Comparison of ENCODE assay signal across 26 cellular contexts in genomic region chr3:43959498-43960447, GRCh38.
DNase-seq lines count a peak whose midpoint lies in the region; ATAC-seq and TF ChIP-seq lines count a peak whose summit lies in the region.
"Had no signal": no experiment of that assay in that cellular context is flagged by ENCODE, and none has a peak within 500 bp of the region (broad histone marks: within the 10 kb centered on the region; RNA-seq: fewer than 3 reads in every experiment).

No MANE protein-coding gene starts in this region.

- H4K20me1 ChIP-seq in GM23338 (replicated peaks; ENCODE audit: insufficient read depth), result no peaks in the 10 kb centered on the region

- H3F3A ChIP-seq in GM23338 (replicated peaks; ENCODE audit: low read depth), result no peaks in the 10 kb centered on the region

- H3K27ac Mint-ChIP-seq in GM23338 (no peak overlapping the region), chondrocyte (ENCODE audit: unreplicated experiment) (no peak overlapping the region)
- H3K27ac Mint-ChIP-seq: activated CD4-positive, alpha-beta T cell treated with anti-CD3 and anti-CD28 coated beads for 36 hours; CD4-positive, alpha-beta memory T cell; dendritic cell treated with granulocyte-macrophage colony-stimulating factor and Interleukin-4, amounts not matched to agents 40 ng/mL and 50 ng/mL, for 4 days; stimulated activated naive CD8-positive, alpha-beta T cell treated with anti-CD3 and anti-CD28 coated beads, Interleukin-15, Interleukin-2, amounts not matched to agents 100 ng/mL and 50 ng/mL, for 24 hours had no signal

- H2AFZ ChIP-seq in GM23338, result peak overlapping the region; percentile 93
- H2AFZ ChIP-seq: hepatocyte had no signal

- no peaks in the 10 kb centered on the region; the same call in 2 of the 3 replicates for H3K9me3 Mint-ChIP-seq in GM23338
- H3K9me3 Mint-ChIP-seq in chondrocyte (ENCODE audit: low read depth), result no peaks in the 10 kb centered on the region
- H3K9me3 Mint-ChIP-seq: CD4-positive, alpha-beta memory T cell; dendritic cell treated with granulocyte-macrophage colony-stimulating factor and Interleukin-4, amounts not matched to agents 40 ng/mL and 50 ng/mL, for 4 days; stimulated activated naive CD8-positive, alpha-beta T cell treated with anti-CD3 and anti-CD28 coated beads, Interleukin-15, Interleukin-2, amounts not matched to agents 100 ng/mL and 50 ng/mL, for 24 hours had no signal

- no peaks in the 10 kb centered on the region for H3K27me3 ChIP-seq in GM23338 (ENCODE audit: insufficient read depth)
- H3K27me3 ChIP-seq: vagina had no signal

- H3K27me3 Mint-ChIP-seq in GM23338 (ENCODE audit: insufficient read depth, low read depth, poor library complexity) (peaks cover 4% of the 10 kb centered on the region), chondrocyte (ENCODE audit: low read depth) (peaks cover 18% of the 10 kb centered on the region)

- no peak overlapping the region for H3K27ac ChIP-seq in GM23338 (ENCODE audit: low read depth)
- H3K27ac ChIP-seq: A549, gastroesophageal sphincter, hepatocyte, SK-N-MC, thoracic aorta, vagina had no signal

- H3K4me1 ChIP-seq in GM23338 (ENCODE audit: insufficient read depth), result peaks cover 26% of the 10 kb centered on the region
- H3K4me1 ChIP-seq: A549, gastroesophageal sphincter, vagina had no signal

- H3K36me3 Mint-ChIP-seq in GM23338 (ENCODE audit: low read depth) (no peaks in the 10 kb centered on the region), chondrocyte (ENCODE audit: low read depth) (peaks cover 2% of the 10 kb centered on the region)
- H3K36me3 Mint-ChIP-seq: CD4-positive, alpha-beta memory T cell had no signal

- H3K36me3 ChIP-seq in GM23338 (ENCODE audit: insufficient read depth), result no peaks in the 10 kb centered on the region
- H3K36me3 ChIP-seq: gastroesophageal sphincter, thoracic aorta, vagina had no signal

- no peak overlapping the region for H3K4me3 ChIP-seq in GM23338
- H3K4me3 ChIP-seq: A549, gastroesophageal sphincter, hepatocyte, SK-N-MC, thoracic aorta, vagina had no signal

- DNase-seq in COLO668 (lab: John Stamatoyannopoulos, UW; ENCODE audit: unreplicated experiment), result peak; percentile 6
- no peak for DNase-seq in GM23338 (ENCODE audit: low spot score)
- DNase-seq in NCI-H82 (lab: John Stamatoyannopoulos, UW), result peak; percentile 87
- peak; percentile 49 for DNase-seq in myocyte (ENCODE audit: low read depth)
- no peak for DNase-seq in LoVo (ENCODE audit: low spot score)
- DNase-seq in chondrocyte (ENCODE audit: low spot score), result no peak
- no peak for DNase-seq in SKM-1 (lab: John Stamatoyannopoulos, UW; ENCODE audit: unreplicated experiment)
- DNase-seq: activated CD4-positive, alpha-beta T cell treated with anti-CD3 and anti-CD28 coated beads for 36 hours; activated CD8-positive, alpha-beta memory T cell treated with anti-CD3 and anti-CD28 coated beads for 24 hours; activated effector memory CD4-positive, alpha-beta T cell treated with anti-CD3 and anti-CD28 coated beads, Interleukin-2, amount 50 U/mL, for 16 hours; CD4-positive, alpha-beta memory T cell; central memory CD4-positive, alpha-beta T cell; GDM1; mammary epithelial cell; NCI-H226; NCI-H774 had no signal

- H3K4me1 Mint-ChIP-seq in GM23338, result peaks cover 39% of the 10 kb centered on the region
- no peaks in the 10 kb centered on the region for H3K4me1 Mint-ChIP-seq in chondrocyte (ENCODE audit: low read depth)
- H3K4me1 Mint-ChIP-seq: activated CD4-positive, alpha-beta T cell treated with anti-CD3 and anti-CD28 coated beads for 36 hours; CD4-positive, alpha-beta memory T cell had no signal

- peaks cover 4% of the 10 kb centered on the region; the same call in 1 of the 2 replicates for H3K9me2 ChIP-seq in GM23338 (ENCODE audit: insufficient read depth)

- TF ChIP-seq CTCF in GM23338 (conservative IDR thresholded peaks at IDR 0.05; ENCODE audit: low read depth in 2 of 2), result no peak
- no peak for TF ChIP-seq CTCF in chondrocyte (IDR thresholded peaks at IDR 0.05)

- no peak overlapping the region; the same call in 1 of the 2 replicates for H3K4me2 ChIP-seq in GM23338
- H3K4me2 ChIP-seq: A549, hepatocyte had no signal

- no peaks in the 10 kb centered on the region for H3K79me2 ChIP-seq in GM23338 (replicated peaks; ENCODE audit: insufficient read depth)
- H3K79me2 ChIP-seq: hepatocyte had no signal

- peak; percentile 92 for ATAC-seq in GM23338
- no peak for ATAC-seq in HG02938 (IDR thresholded peaks at IDR 0.05; ENCODE audit: unreplicated experiment)
- ATAC-seq: A549; activated CD4-positive, alpha-beta T cell treated with anti-CD3 and anti-CD28 coated beads for 36 hours; gastroesophageal sphincter; left colon had no signal

- H3K4me3 Mint-ChIP-seq in GM23338 (no peak overlapping the region), chondrocyte (ENCODE audit: unreplicated experiment) (no peak overlapping the region)
- H3K4me3 Mint-ChIP-seq: activated CD4-positive, alpha-beta T cell treated with anti-CD3 and anti-CD28 coated beads for 36 hours; CD4-positive, alpha-beta memory T cell; dendritic cell treated with granulocyte-macrophage colony-stimulating factor and Interleukin-4, amounts not matched to agents 40 ng/mL and 50 ng/mL, for 4 days; stimulated activated naive CD8-positive, alpha-beta T cell treated with anti-CD3 and anti-CD28 coated beads, Interleukin-15, Interleukin-2, amounts not matched to agents 100 ng/mL and 50 ng/mL, for 24 hours had no signal

TF ChIP-seq in GM23338, 12 proteins besides CTCF, POLR2A, EP300 and RAD21 (continues in another document):
- TF ChIP-seq EZH2 (IDR thresholded peaks at IDR 0.05; ENCODE audit: low read depth, unreplicated experiment) (no peak), NANOG (IDR thresholded peaks at IDR 0.05; ENCODE audit: borderline replicate concordance) (no peak), EZH2phosphoT487 (IDR thresholded peaks at IDR 0.05; ENCODE audit: unreplicated experiment) (no peak), ZNF331 (CRISPR knock-in tag; IDR thresholded peaks at IDR 0.05; ENCODE audit: low read depth) (no peak), ZNF462 (CRISPR knock-in tag; IDR thresholded peaks at IDR 0.05) (no peak), POLR2AphosphoS5 (IDR thresholded peaks at IDR 0.05; ENCODE audit: low read depth) (no peak), ZNF114 (CRISPR knock-in tag; IDR thresholded peaks at IDR 0.05) (no peak)

Comparison
In these comparisons a context has a peak if more than half of its experiments do, and no peak if none do; other contexts are left out.
1. DNase-seq: peak in COLO668 (single experiment), NCI-H82 (single experiment) and myocyte (single experiment); none in GM23338 (single experiment), LoVo (single experiment), chondrocyte (single experiment) and SKM-1 (single experiment).